8 cellular contexts compared by ENCODE assay signal in the genomic region with DNA sequence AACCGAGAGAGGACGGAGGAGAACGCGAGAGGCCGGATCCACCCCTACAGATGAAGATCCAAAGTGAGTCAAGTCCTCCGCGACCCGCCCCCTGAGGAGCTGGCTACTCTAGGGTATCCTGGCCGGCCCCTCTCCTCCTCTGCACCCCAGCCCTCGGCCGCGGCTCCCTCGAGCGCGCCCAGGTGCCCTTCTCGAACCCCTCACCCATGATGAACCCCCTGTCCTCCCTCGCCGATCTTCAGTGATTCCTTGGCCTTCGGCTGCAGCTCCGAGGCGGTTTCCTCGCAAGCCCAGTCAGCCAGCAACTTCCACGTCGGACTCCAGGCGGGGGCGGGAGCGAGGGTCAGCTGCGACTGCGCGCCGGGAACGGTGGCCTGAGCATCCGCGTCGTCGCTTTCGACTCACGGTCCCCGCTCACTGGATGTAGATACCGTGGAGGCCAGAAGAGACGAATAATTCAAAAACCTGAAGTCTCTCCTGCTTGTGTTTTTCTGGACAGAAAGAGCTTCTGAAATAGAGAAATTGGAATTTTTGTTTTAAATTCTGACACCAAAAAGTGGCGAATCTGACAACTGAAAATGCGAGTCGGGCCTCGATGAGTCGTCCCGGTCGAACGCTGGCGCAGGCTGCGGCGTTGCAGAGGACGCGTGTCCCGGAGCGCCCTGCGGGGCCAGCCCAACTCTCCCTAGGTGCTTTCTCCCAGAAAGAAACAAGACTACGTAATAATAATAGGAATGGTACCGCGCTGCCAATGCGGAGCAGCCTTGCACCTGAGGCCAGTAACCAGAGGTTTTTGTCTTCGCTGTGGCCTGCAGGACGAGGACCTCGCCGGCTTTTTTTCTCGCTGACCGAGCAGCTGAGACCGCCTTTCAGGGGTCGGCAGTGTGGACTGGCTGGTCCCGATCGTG. TPM values are rescaled to one million over a fixed set of nuclear protein-coding genes. Genes with fewer than 3 reads are reported as not detected.
DNase-seq lines count a peak whose midpoint lies in the region; ATAC-seq and TF ChIP-seq lines count a peak whose summit lies in the region.

A gene (minus strand): TSS at position 335 of the 908 bp plus-strand sequence. CDS start 127 bp downstream, at position 208.

- H3K4me1 Mint-ChIP-seq in progenitor cell of endocrine pancreas (ENCODE audit: low read depth) = peaks cover 14% of the 10 kb centered on the region

- TF ChIP-seq CTCF in GM13977 (IDR thresholded peaks at IDR 0.05; ENCODE audit: extremely low read depth, insufficient read depth, missing control alignments) (no peak), progenitor cell of endocrine pancreas (IDR thresholded peaks at IDR 0.05; ENCODE audit: unreplicated experiment) (no peak), upper lobe of right lung (IDR thresholded peaks at IDR 0.05) (peak; percentile 12)

- H3K36me3 Mint-ChIP-seq in progenitor cell of endocrine pancreas (ENCODE audit: insufficient read depth) = no peaks in the 10 kb centered on the region

- H3K9me3 Mint-ChIP-seq in progenitor cell of endocrine pancreas (ENCODE audit: low read depth) = no peaks in the 10 kb centered on the region

- H3K27me3 ChIP-seq in upper lobe of right lung = no peaks in the 10 kb centered on the region

- peak; percentile 79 for DNase-seq in GM13977 (ENCODE audit: low spot score)
- peak; percentile 84 for DNase-seq in NCI-H146 (lab: John Stamatoyannopoulos, UW)
- DNase-seq in amniotic epithelial cell (ENCODE audit: low read depth) = peak; percentile 88
- peak; percentile 91 for DNase-seq in left cardiac atrium
- peak; percentile 67 for DNase-seq in progenitor cell of endocrine pancreas (ENCODE audit: low spot score, unreplicated experiment)
- DNase-seq in upper lobe of right lung = peak; percentile 95

- H3K27ac ChIP-seq in upper lobe of right lung = peak within 1 kb of the TSS; percentile 99

- peaks cover 10% of the 10 kb centered on the region for H3K36me3 ChIP-seq in upper lobe of right lung

- ATAC-seq in HG02840 (IDR thresholded peaks at IDR 0.05; ENCODE audit: low FRiP score, unreplicated experiment) (peak; percentile 82), left cardiac atrium (peak; percentile 95), upper lobe of right lung (peak; percentile 97)

- H3K4me3 Mint-ChIP-seq in progenitor cell of endocrine pancreas (ENCODE audit: low read depth) = peak within 1 kb of the TSS; percentile 99

- H3K4me3 ChIP-seq in upper lobe of right lung = peak within 1 kb of the TSS; percentile 78

- in situ Hi-C loops in GM13977 (cut with MboI; ENCODE audit: low pct_unique_long_range_greater_than_20kb, low sequenced_read_pairs, unreplicated experiment) = no loop called here

- H3K9me3 ChIP-seq in upper lobe of right lung = no peaks in the 10 kb centered on the region

- H3K4me1 ChIP-seq in upper lobe of right lung = peaks cover 25% of the 10 kb centered on the region

- H3K27ac Mint-ChIP-seq in progenitor cell of endocrine pancreas = peak within 1 kb of the TSS; percentile 98

- intact Hi-C loops in T-helper 1 cell treated with Interleukin-12 subunit alpha and Interleukin-12 subunit beta and Interleukin-4 antibody, amounts not matched to agents 30 ng/mL and 1 ng/mL, for 36 hours (cut with micrococcal nuclease) = loop anchor here (1.0 to 5.0 kb wide), 6 partner anchors 128 to 1141 kb away; a partner anchor contains a TSS
- intact Hi-C loops in left cardiac atrium (cut with DNase I) (no loop called here), upper lobe of right lung (cut with DNase I) (no loop called here)

- H3K27me3 Mint-ChIP-seq in progenitor cell of endocrine pancreas = peaks cover 7% of the 10 kb centered on the region

RNA-seq across cellular contexts. Expression of the gene that starts here (rescaled TPM):
- total RNA-seq in T-helper 1 cell treated with Interleukin-12 subunit alpha and Interleukin-12 subunit beta and Interleukin-4 antibody, amounts not matched to agents 30 ng/mL and 1 ng/mL, for 36 hours = 51.6 and 66.8 TPM in 2 replicates
- total RNA-seq in left cardiac atrium (100 to 1,000 TPM; 110 to 116 TPM), progenitor cell of endocrine pancreas (68.8 and 74.9 TPM in 2 replicates), upper lobe of right lung (78.9 TPM)

Comparison
In these comparisons a context has a peak if more than half of its experiments do, and no peak if none do; other contexts are left out.
1. Peak in every context shown above with its lines: DNase-seq, ATAC-seq, H3K4me3 ChIP-seq and H3K27ac ChIP-seq.